Comparison of ENCODE assay signal across 8 cellular contexts in the genomic region with DNA sequence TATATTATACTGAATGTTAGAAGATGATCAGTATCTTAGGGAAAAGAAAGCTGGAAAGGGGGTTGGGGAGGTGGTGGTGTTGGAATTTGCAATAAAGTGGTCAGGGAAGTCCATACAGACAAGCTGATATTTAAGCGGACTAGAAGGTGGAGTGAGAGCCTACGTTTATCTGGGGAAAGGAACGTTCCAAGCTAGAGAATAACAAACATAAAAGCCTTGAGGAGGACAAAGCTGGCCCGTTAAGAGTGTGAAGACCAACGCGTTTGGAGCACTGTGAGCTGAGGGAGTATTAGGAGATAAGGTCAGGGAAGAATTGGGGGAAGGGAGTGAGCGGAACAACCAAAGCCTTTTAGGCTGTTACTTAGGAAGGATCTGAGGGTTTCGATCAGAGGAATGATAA. TPM values are rescaled to one million over a fixed set of nuclear protein-coding genes. Genes with fewer than 3 reads are reported as not detected.
DNase-seq lines count a peak whose midpoint lies in the region; ATAC-seq, FAIRE-seq and TF ChIP-seq lines count a peak whose summit lies in the region.

No MANE protein-coding gene starts in this region.

- BruUV-seq in PC-9 (replicated peaks; lab: Mats Ljungman, UMichigan) = no TSS peak

- peaks cover 92% of the 10 kb centered on the region for H3K79me2 ChIP-seq in PC-9 (ENCODE audit: low read depth)

- no peak for TF ChIP-seq CTCF in PC-9 (conservative IDR thresholded peaks at IDR 0.05)
- TF ChIP-seq CTCF in epithelial cell of proximal tubule (conservative IDR thresholded peaks at IDR 0.05; ENCODE audit: low read depth, low read length) = no peak
- TF ChIP-seq CTCF in pancreas (IDR thresholded peaks at IDR 0.05) = no peak

- H3K27ac ChIP-seq in PC-9 = peak overlapping the region; percentile 96; the same call in 1 of the 2 replicates
- no peak overlapping the region for H3K27ac ChIP-seq in pancreas

- intact Hi-C loops in PC-9 (cut with micrococcal nuclease; ENCODE audit: unreplicated experiment) (loop anchor here (2.0 kb wide), 2 partner anchors 51 to 67 kb away; a partner anchor contains a TSS), pancreas (cut with DNase I) (no loop called here)

- no peaks in the 10 kb centered on the region for H3K9me2 ChIP-seq in PC-9 (ENCODE audit: insufficient read depth)

- H3K4me2 ChIP-seq in PC-9 = peak overlapping the region; percentile 90

- H3K4me3 ChIP-seq in PC-9 (peak overlapping the region; percentile 80), epithelial cell of proximal tubule (ENCODE audit: low read depth, low read length) (peak overlapping the region; percentile 95), pancreas (peak overlapping the region in 3 of 4 donors; percentile 70 to 94 (median 78))

- H3K36me3 ChIP-seq in PC-9 (ENCODE audit: low read depth) (peaks cover 28% of the 10 kb centered on the region), pancreas (no peaks in the 10 kb centered on the region)

- peaks cover 50% of the 10 kb centered on the region for H4K20me1 ChIP-seq in PC-9 (ENCODE audit: insufficient read depth)

- POLR2A ChIA-PET in PC-9 (lab: Charles Lee; ENCODE audit: unreplicated experiment) = interaction anchor here (0.6 kb wide), 2 partner anchors 9 to 65 kb away, joined by 3 to 11 read pairs; no protein-coding TSS in a partner anchor

- H3F3A ChIP-seq in PC-9 (ENCODE audit: insufficient read depth, low read depth) = peaks cover 37% of the 10 kb centered on the region

- ATAC-seq in pancreas (no peak), HG03342 (IDR thresholded peaks at IDR 0.05; ENCODE audit: unreplicated experiment) (no peak), HG03571 (IDR thresholded peaks at IDR 0.05; ENCODE audit: unreplicated experiment) (no peak)

- H3K9me3 ChIP-seq in PC-9 (ENCODE audit: insufficient read depth, low read depth) = no peaks in the 10 kb centered on the region
- H3K9me3 ChIP-seq in pancreas = no peaks in the 10 kb centered on the region

- H3K4me1 ChIP-seq in PC-9 (replicated peaks; ENCODE audit: insufficient read depth) = peaks cover 60% of the 10 kb centered on the region
- H3K4me1 ChIP-seq in pancreas = peaks cover 23 to 31% (median 26%) of the 10 kb centered on the region in 3 donors

- no peak overlapping the region for H2AFZ ChIP-seq in PC-9

- CTCF ChIA-PET in PC-9 (lab: Charles Lee) = interaction anchor here (0.6 kb wide), 1 partner anchor 298 kb away, joined by 3 read pairs; no protein-coding TSS in a partner anchor

- DNase-seq in EH (ENCODE audit: low read depth) (peak; percentile 18), PC-9 (no peak), epithelial cell of proximal tubule (ENCODE audit: low read depth) (no peak), pancreas (no peak), NCI-H345 treated with DMSO at 0.1 percent for 48 hours (lab: John Stamatoyannopoulos, UW; ENCODE audit: unreplicated experiment) (no peak), epidermal melanocyte (ENCODE audit: insufficient read length, low spot score) (no peak)

- FAIRE-seq in pancreas (lab: Jason Lieb, UNC) = no peak

- H3K27me3 ChIP-seq in PC-9 (ENCODE audit: insufficient read depth, low read depth) (no peaks in the 10 kb centered on the region), pancreas (no peaks in the 10 kb centered on the region)

- 12 to 20% methylated on average over 8 of the region's 8 CpGs for WGBS in pancreas, 2 donors

RNA-seq across cellular contexts. Expression of a gene that starts 1.4 kb away (rescaled TPM):
- total RNA-seq in PC-9 (2021) (107 and 130 TPM in 2 replicates), epithelial cell of proximal tubule (35.0 and 44.6 TPM in 2 replicates), pancreas (10 to 100 TPM; 52.6 to 90.4 (median 68.1) TPM)
- 10 to 100 TPM; 81.5 to 84.0 TPM for polyA plus RNA-seq in pancreas

RNA-seq across cellular contexts. Expression of a gene that starts 2.0 kb away (rescaled TPM):
- total RNA-seq in PC-9 (2021) (64.0 and 89.3 TPM in 2 replicates), epithelial cell of proximal tubule (27.6 and 34.8 TPM in 2 replicates), pancreas (10 to 100 TPM; 33.2 to 60.3 (median 51.5) TPM)
- polyA plus RNA-seq in pancreas = 10 to 100 TPM; 10.8 to 31.4 TPM

RNA-seq across cellular contexts. Expression of a gene that starts 33.8 kb away (rescaled TPM):
- total RNA-seq in PC-9 (2021) (28.8 and 30.6 TPM in 2 replicates), epithelial cell of proximal tubule (23.0 and 33.9 TPM in 2 replicates), pancreas (10 to 100 TPM in 5 of 6 donors, 1 to 10 TPM in 1; 8.3 to 15.4 (median 12.1) TPM)
- polyA plus RNA-seq in pancreas = 10 to 100 TPM; 18.3 to 26.7 TPM

RNA-seq across cellular contexts. Expression of a gene that starts 51.8 kb away (rescaled TPM):
- total RNA-seq in PC-9 (2021) (128 and 150 TPM in 2 replicates), epithelial cell of proximal tubule (83.9 and 109 TPM in 2 replicates), pancreas (10 to 100 TPM; 36.5 to 61.1 (median 53.0) TPM)
- 100 to 1,000 TPM; 109 to 154 TPM for polyA plus RNA-seq in pancreas

RNA-seq across cellular contexts. Expression of a gene that starts 52.0 kb away (rescaled TPM):
- total RNA-seq in PC-9 (2021) (36.9 and 44.0 TPM in 2 replicates), epithelial cell of proximal tubule (71.7 and 86.2 TPM in 2 replicates), pancreas (10 to 100 TPM in 5 of 6 donors, 1 to 10 TPM in 1; 8.6 to 23.0 (median 12.8) TPM)
- 10 to 100 TPM; 20.4 to 24.0 TPM for polyA plus RNA-seq in pancreas
